In the genomic region with DNA sequence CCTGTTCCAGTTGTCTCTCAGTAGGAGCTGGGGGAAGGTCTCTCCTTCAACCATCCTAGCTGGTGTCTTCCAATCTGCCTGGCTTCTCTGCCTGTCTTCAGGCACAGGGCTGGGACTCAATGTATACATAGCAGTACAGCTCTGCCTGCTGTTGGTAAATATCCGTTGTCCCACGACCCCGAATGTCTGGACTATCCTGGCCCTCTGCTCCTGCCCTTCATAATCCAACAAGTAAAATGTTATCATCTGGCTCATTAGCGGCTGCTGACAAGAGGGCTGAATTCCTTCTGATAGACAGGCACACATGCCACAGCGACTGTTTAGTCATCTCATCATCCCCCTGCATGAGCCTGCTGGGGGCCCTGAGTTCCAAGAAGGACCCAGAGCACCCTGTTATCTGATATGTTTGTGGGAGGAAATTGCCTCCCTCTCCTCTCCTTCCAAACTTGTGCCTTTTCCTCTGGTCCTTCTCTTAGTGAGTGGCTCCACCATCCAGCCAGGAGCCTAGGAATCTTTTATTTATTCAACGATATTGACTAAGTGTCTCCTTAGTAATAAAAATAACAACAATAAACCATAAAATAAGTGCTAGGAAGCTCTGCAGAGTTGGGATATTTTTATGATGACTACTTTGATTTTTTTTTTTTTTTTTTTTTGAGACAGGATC, we compare ENCODE assay signal across 1 cellular context.
TF ChIP-seq lines count a peak whose summit lies in the region.

No MANE protein-coding gene starts in this region.

TF ChIP-seq in K562, 482 proteins besides CTCF, POLR2A, EP300 and RAD21 (continued from another document and continues in another):
- TF ChIP-seq CUX1 (CRISPR knock-in tag; IDR thresholded peaks at IDR 0.05) (no peak), ZNF3 (CRISPR knock-in tag; IDR thresholded peaks at IDR 0.05) (no peak), ZBTB7A (IDR thresholded peaks at IDR 0.05; ENCODE audit: borderline replicate concordance, control insufficient read depth, low read depth, low read length) (peak; percentile 77; the same call in 1 of the 2 replicates), TAL1 (IDR thresholded peaks at IDR 0.05) (peak; percentile 62), COPS2 (conservative IDR thresholded peaks at IDR 0.05) (no peak), ZNF121 (CRISPR knock-in tag; conservative IDR thresholded peaks at IDR 0.05) (0 out of 2 replicates have a peak, but pooled peaks have one; percentile 28), SREBF1 (IDR thresholded peaks at IDR 0.05; ENCODE audit: borderline replicate concordance, low read depth, low read length) (no peak), DIDO1 (tag; IDR thresholded peaks at IDR 0.05; ENCODE audit: low read depth) (no peak), MAZ (CRISPR knock-in tag; conservative IDR thresholded peaks at IDR 0.05 in 1 of 2, IDR thresholded peaks at IDR 0.05 in 1 of 2) (peak in 1 of 2 experiments; percentile 89; a peak in 2 of 4 replicates), NELFE (IDR thresholded peaks at IDR 0.05; ENCODE audit: insufficient read depth, insufficient read length) (no peak), YY1 (IDR thresholded peaks at IDR 0.05; ENCODE audit: borderline replicate concordance in 1 of 3, control insufficient read depth in 1 of 3, extremely low read depth in 1 of 3, insufficient read depth in 3 of 3, insufficient read length in 1 of 3, insufficient replicate concordance in 2 of 3, low read depth in 1 of 3, low read length in 2 of 3) (no peak), ZBTB12 (CRISPR knock-in tag; IDR thresholded peaks at IDR 0.05) (no peak), SREBF2 (CRISPR knock-in tag; IDR thresholded peaks at IDR 0.05) (no peak), ZNF165 (CRISPR knock-in tag; IDR thresholded peaks at IDR 0.05; ENCODE audit: borderline replicate concordance) (no peak), CHD4 (IDR thresholded peaks at IDR 0.05; ENCODE audit: insufficient read depth, insufficient replicate concordance, low read depth, low read length, poor library complexity, severe bottlenecking) (peak; percentile 8), CREB3 (tag; conservative IDR thresholded peaks at IDR 0.05; ENCODE audit: low read depth) (no peak; the same call in 1 of the 2 replicates), HEY1 (CRISPR knock-in tag; IDR thresholded peaks at IDR 0.05; ENCODE audit: borderline replicate concordance) (no peak), ZNF431 (CRISPR knock-in tag; IDR thresholded peaks at IDR 0.05) (no peak), ZNF507 (tag; conservative IDR thresholded peaks at IDR 0.05) (no peak), ARID3B (CRISPR knock-in tag; IDR thresholded peaks at IDR 0.05; ENCODE audit: borderline replicate concordance) (no peak), CREB3L1 (IDR thresholded peaks at IDR 0.05; ENCODE audit: borderline replicate concordance, low read depth) (0 out of 2 replicates have a peak, but pooled peaks have one; percentile 19), SRSF7 (optimal IDR thresholded peaks at IDR 0.05; ENCODE audit: low read depth, low read length) (no peak), ZC3H11A (IDR thresholded peaks at IDR 0.05; ENCODE audit: low read depth, low read length) (no peak), TCF7L2 (IDR thresholded peaks at IDR 0.05; ENCODE audit: low read depth, low read length) (no peak), U2AF2 (optimal IDR thresholded peaks at IDR 0.05; ENCODE audit: low read depth, low read length) (no peak), EHMT2 (IDR thresholded peaks at IDR 0.05) (0 out of 2 replicates have a peak, but pooled peaks have one; percentile 32), KDM4B (IDR thresholded peaks at IDR 0.05; ENCODE audit: borderline replicate concordance in 2 of 2, low read depth in 1 of 2) (no peak; a peak in 1 of 4 replicates), NFIC (IDR thresholded peaks at IDR 0.05) (peak; percentile 50; the same call in 1 of the 2 replicates), ZNF785 (CRISPR knock-in tag; IDR thresholded peaks at IDR 0.05) (no peak), PTTG1 (tag; IDR thresholded peaks at IDR 0.05; ENCODE audit: low read depth) (no peak), POLR2AphosphoS5 (IDR thresholded peaks at IDR 0.05; ENCODE audit: control insufficient read depth, insufficient read depth, low read depth, low read length) (peak; percentile 78), C11orf30 (IDR thresholded peaks at IDR 0.05; ENCODE audit: low read depth) (peak; percentile 60), HSF4 (CRISPR knock-in tag; IDR thresholded peaks at IDR 0.05; ENCODE audit: borderline replicate concordance) (no peak), RHOXF2B (CRISPR knock-in tag; conservative IDR thresholded peaks at IDR 0.05) (no peak), ZFPM2 (CRISPR knock-in tag; IDR thresholded peaks at IDR 0.05) (no peak), RCOR1 (IDR thresholded peaks at IDR 0.05; ENCODE audit: borderline replicate concordance in 1 of 2, low read depth in 2 of 2, low read length in 2 of 2) (peak in 1 of 2 experiments; percentile 91; a peak in 2 of 4 replicates), AFF1 (IDR thresholded peaks at IDR 0.05; ENCODE audit: low read depth in 1 of 2, partially characterized antibody in 2 of 2) (peak; percentile 22 to 70), NFRKB (IDR thresholded peaks at IDR 0.05; ENCODE audit: low read depth) (peak; percentile 74), ZNF175 (CRISPR knock-in tag; IDR thresholded peaks at IDR 0.05; ENCODE audit: low read depth) (peak; percentile 36; the same call in 1 of the 2 replicates)
- TF ChIP-seq, protein P1, sequence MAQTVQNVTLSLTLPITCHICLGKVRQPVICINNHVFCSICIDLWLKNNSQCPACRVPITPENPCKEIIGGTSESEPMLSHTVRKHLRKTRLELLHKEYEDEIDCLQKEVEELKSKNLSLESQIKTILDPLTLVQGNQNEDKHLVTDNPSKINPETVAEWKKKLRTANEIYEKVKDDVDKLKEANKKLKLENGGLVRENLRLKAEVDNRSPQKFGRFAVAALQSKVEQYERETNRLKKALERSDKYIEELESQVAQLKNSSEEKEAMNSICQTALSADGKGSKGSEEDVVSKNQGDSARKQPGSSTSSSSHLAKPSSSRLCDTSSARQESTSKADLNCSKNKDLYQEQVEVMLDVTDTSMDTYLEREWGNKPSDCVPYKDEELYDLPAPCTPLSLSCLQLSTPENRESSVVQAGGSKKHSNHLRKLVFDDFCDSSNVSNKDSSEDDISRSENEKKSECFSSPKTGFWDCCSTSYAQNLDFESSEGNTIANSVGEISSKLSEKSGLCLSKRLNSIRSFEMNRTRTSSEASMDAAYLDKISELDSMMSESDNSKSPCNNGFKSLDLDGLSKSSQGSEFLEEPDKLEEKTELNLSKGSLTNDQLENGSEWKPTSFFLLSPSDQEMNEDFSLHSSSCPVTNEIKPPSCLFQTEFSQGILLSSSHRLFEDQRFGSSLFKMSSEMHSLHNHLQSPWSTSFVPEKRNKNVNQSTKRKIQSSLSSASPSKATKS (CRISPR knock-in tag; IDR thresholded peaks at IDR 0.05), result no peak
- TF ChIP-seq, protein P2, sequence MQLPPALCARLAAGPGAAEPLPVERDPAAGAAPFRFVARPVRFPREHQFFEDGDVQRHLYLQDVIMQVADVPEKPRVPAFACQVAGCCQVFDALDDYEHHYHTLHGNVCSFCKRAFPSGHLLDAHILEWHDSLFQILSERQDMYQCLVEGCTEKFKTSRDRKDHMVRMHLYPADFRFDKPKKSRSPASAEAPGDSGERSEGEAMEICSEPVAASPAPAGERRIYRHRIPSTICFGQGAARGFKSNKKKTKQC (CRISPR knock-in tag; IDR thresholded peaks at IDR 0.05), result no peak
